8 cellular contexts compared by ENCODE assay signal in the genomic region with DNA sequence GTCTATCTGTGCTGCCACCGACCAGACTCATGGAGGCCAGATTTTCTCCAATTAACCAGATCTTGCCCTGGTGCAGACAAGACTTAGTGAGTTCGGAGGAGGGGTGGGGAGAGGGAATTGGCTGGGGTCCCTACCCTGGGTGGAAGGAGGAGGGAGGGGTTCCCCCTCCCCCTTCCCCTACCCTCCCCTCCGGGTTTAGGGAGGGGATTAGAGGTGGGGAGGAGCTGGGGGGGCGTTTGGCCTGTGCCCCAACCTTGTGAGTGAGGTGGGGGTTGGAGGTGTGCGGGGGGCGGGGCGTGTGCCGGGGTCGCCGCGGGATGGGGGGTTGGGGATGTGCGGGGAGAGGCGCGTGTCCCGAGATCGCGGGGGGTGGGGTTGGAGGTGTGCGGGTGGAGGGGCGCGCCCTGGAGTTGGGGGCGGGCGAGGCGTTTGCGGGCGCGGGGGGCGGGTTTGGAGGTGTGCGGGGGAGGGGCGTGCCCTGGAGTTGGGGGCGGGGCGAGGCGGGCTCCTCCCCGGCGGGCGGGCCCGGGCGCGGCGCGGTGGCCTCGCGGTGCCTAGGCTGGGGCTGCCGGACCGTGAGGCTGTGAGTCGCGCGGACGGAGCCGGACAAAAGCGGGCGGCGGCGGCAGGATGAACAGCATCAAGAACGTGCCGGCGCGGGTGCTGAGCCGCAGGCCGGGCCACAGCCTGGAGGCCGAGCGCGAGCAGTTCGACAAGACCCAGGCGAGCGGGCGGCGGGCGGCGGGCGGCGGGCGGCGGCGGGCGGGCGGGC. TPM values are rescaled to one million over a fixed set of nuclear protein-coding genes. Genes with fewer than 3 reads are reported as not detected.
DNase-seq lines count a peak whose midpoint lies in the region; ATAC-seq and TF ChIP-seq lines count a peak whose summit lies in the region.

HIP1R (plus strand) TSS at position 537 of the 772 bp plus-strand sequence; CDS start at position 631, 94 bp downstream.

- POLR2A ChIA-PET in Panc1 (lab: Charles Lee): no interaction called here

- TF ChIP-seq EP300 in upper lobe of left lung (IDR thresholded peaks at IDR 0.05): no peak

- CTCF ChIA-PET in Panc1 (lab: Charles Lee): interaction anchor here (0.6 kb wide), 1 partner anchor 41 kb away, joined by 3 read pairs; no protein-coding TSS in a partner anchor
- CTCF ChIA-PET in activated naive CD4-positive, alpha-beta T cell treated with anti-CD3 and anti-CD28 coated beads, Interleukin-2, amount 10 ng/mL, durations not matched to agents 7 days and 5 days (lab: Charles Lee): interaction anchor here (0.7 to 3.9 kb wide), 3 partner anchors 41 to 43 kb away, joined by 3 to 17 read pairs (median 4); no protein-coding TSS in a partner anchor

- peak in 1 of 4 donors; percentile 38 for TF ChIP-seq POLR2A in upper lobe of left lung (IDR thresholded peaks at IDR 0.05)

- H3K4me1 ChIP-seq in Panc1 (ENCODE audit: control insufficient read depth, insufficient read depth, low read length): peaks cover 12% of the 10 kb centered on the region
- H3K4me1 ChIP-seq in parathyroid adenoma: peaks cover 5% of the 10 kb centered on the region
- peaks cover 19 to 37% (median 21%) of the 10 kb centered on the region in 4 donors for H3K4me1 ChIP-seq in upper lobe of left lung

- H3K4me1 Mint-ChIP-seq in activated naive CD4-positive, alpha-beta T cell treated with anti-CD3 and anti-CD28 coated beads, Interleukin-2, amount 10 ng/mL, durations not matched to agents 7 days and 5 days: peaks cover 35% of the 10 kb centered on the region

- peaks cover 29% of the 10 kb centered on the region for H3K27me3 Mint-ChIP-seq in activated naive CD4-positive, alpha-beta T cell treated with anti-CD3 and anti-CD28 coated beads, Interleukin-2, amount 10 ng/mL, durations not matched to agents 7 days and 5 days

- ATAC-seq in GM21526 (IDR thresholded peaks at IDR 0.05; ENCODE audit: low FRiP score, unreplicated experiment) (peak; percentile 22), Panc1 (peak; percentile 73), upper lobe of left lung (ENCODE audit: low FRiP score in 2 of 2) (peak in 1 of 2 donors; percentile 64), GM21367 (IDR thresholded peaks at IDR 0.05; ENCODE audit: unreplicated experiment) (no peak)

- H3K27ac Mint-ChIP-seq in activated naive CD4-positive, alpha-beta T cell treated with anti-CD3 and anti-CD28 coated beads, Interleukin-2, amount 10 ng/mL, durations not matched to agents 7 days and 5 days: peak within 1 kb of the TSS; percentile 89

- H3K36me3 Mint-ChIP-seq in activated naive CD4-positive, alpha-beta T cell treated with anti-CD3 and anti-CD28 coated beads, Interleukin-2, amount 10 ng/mL, durations not matched to agents 7 days and 5 days: no peaks in the 10 kb centered on the region

- DNase-seq in AG09309 (ENCODE audit: low read depth) (no peak), Panc1 (ENCODE audit: low read depth, low spot score) (no peak), head of caudate nucleus (peak in 33 of 42 donors; percentile 35 to 83 (median 69)), upper lobe of left lung (peak; percentile 53 to 92)
- peak; percentile 74 for DNase-seq in activated naive CD4-positive, alpha-beta T cell treated with anti-CD3 and anti-CD28 coated beads, Interleukin-2, amount 10 ng/mL, durations not matched to agents 7 days and 5 days

- peak within 1 kb of the TSS; percentile 86 for H3K4me2 ChIP-seq in parathyroid adenoma (ENCODE audit: low read length)

- no peaks in the 10 kb centered on the region for H3K9me3 Mint-ChIP-seq in activated naive CD4-positive, alpha-beta T cell treated with anti-CD3 and anti-CD28 coated beads, Interleukin-2, amount 10 ng/mL, durations not matched to agents 7 days and 5 days

- no peak within 1 kb of the TSS for H3K9ac ChIP-seq in parathyroid adenoma

- peak within 1 kb of the TSS; percentile 77 for H2AFZ ChIP-seq in parathyroid adenoma

- peak within 1 kb of the TSS; percentile 88 for H3K4me3 Mint-ChIP-seq in activated naive CD4-positive, alpha-beta T cell treated with anti-CD3 and anti-CD28 coated beads, Interleukin-2, amount 10 ng/mL, durations not matched to agents 7 days and 5 days

- H3K27me3 ChIP-seq in Panc1 (ENCODE audit: control insufficient read depth, insufficient read depth, low read length): no peaks in the 10 kb centered on the region
- no peaks in the 10 kb centered on the region for H3K27me3 ChIP-seq in parathyroid adenoma (ENCODE audit: control insufficient read depth, insufficient read depth, low read length)
- no peaks in the 10 kb centered on the region for H3K27me3 ChIP-seq in upper lobe of left lung

- H3K4me3 ChIP-seq in AG09309 (ENCODE audit: control insufficient read depth, low read depth, low read length) (peak within 1 kb of the TSS; percentile 58), Panc1 (ENCODE audit: low read depth in 2 of 2, low read length in 2 of 2) (peak within 1 kb of the TSS; percentile 65 to 71), parathyroid adenoma (ENCODE audit: low read depth, low read length) (peak within 1 kb of the TSS; percentile 86), upper lobe of left lung (peak within 1 kb of the TSS; percentile 82 to 88 (median 86))

- H3K27ac ChIP-seq in Panc1 (ENCODE audit: low read length) (peak within 1 kb of the TSS; percentile 65), parathyroid adenoma (peak within 1 kb of the TSS; percentile 83), upper lobe of left lung (peak within 1 kb of the TSS; percentile 79 to 91 (median 88))

- intact Hi-C loops in Panc1 (cut with micrococcal nuclease; ENCODE audit: unreplicated experiment): no loop called here
- intact Hi-C loops in head of caudate nucleus (cut with DNase I): no loop called here

- no peaks in the 10 kb centered on the region for H3K9me3 ChIP-seq in Panc1 (ENCODE audit: control insufficient read depth, insufficient read depth, low read depth, low read length)
- no peaks in the 10 kb centered on the region for H3K9me3 ChIP-seq in parathyroid adenoma (ENCODE audit: control insufficient read depth, low read length)
- no peaks in the 10 kb centered on the region for H3K9me3 ChIP-seq in upper lobe of left lung

- 0% methylated on average over 2 to 4 of the region's 76 CpGs for WGBS in upper lobe of left lung, 2 donors

- TF ChIP-seq CTCF in AG09309 (IDR thresholded peaks at IDR 0.05; ENCODE audit: control insufficient read depth, insufficient read depth, low read depth, low read length, missing control alignments): no peak
- TF ChIP-seq CTCF in Panc1 (IDR thresholded peaks at IDR 0.05): no peak
- no peak for TF ChIP-seq CTCF in parathyroid adenoma (IDR thresholded peaks at IDR 0.05)
- TF ChIP-seq CTCF in upper lobe of left lung (IDR thresholded peaks at IDR 0.05): no peak

- BruUV-seq in Panc1 (replicated peaks; lab: Mats Ljungman, UMichigan): no TSS peak

- H3K36me3 ChIP-seq in Panc1 (ENCODE audit: control insufficient read depth, insufficient read depth, low read length) (no peaks in the 10 kb centered on the region), parathyroid adenoma (ENCODE audit: control insufficient read depth, insufficient read depth, low read length) (no peaks in the 10 kb centered on the region), upper lobe of left lung (no peaks in the 10 kb centered on the region)

- peaks cover 15% of the 10 kb centered on the region for H3K79me2 ChIP-seq in parathyroid adenoma

- in situ Hi-C loops in Panc1 (cut with HindIII; ENCODE audit: low pct_unique_long_range_greater_than_20kb, low sequenced_read_pairs): no loop called here

RNA-seq across cellular contexts. Expression of gene HIP1R, which starts in this region (rescaled TPM):
- total RNA-seq in Panc1 (2021; ENCODE audit: unreplicated experiment): 36.7 TPM
- polyA plus RNA-seq in Panc1 (2012; ENCODE audit: insufficient read length): 32.8 TPM
- 100 to 1,000 TPM in 1 of 6 donors, 10 to 100 TPM in 5; 34.2 to 137 (median 46.9) TPM for total RNA-seq in upper lobe of left lung

Comparison
In these comparisons a context has a peak if more than half of its experiments do, and no peak if none do; other contexts are left out.
1. DNase-seq: peak in activated naive CD4-positive, alpha-beta T cell treated with anti-CD3 and anti-CD28 coated beads, Interleukin-2, amount 10 ng/mL, durations not matched to agents 7 days and 5 days (single experiment), head of caudate nucleus (33 of 42) and upper lobe of left lung (2 of 2); none in AG09309 (single experiment) and Panc1 (single experiment).
2. Peak in every context shown above with its lines, with median percentiles within 50 percentile points of each other: H3K4me3 ChIP-seq and H3K27ac ChIP-seq.